20 cellular contexts compared by ENCODE assay signal in genomic region chr4:84639143-84639542, GRCh38.
"Had no signal": no experiment of that assay in that cellular context is flagged by ENCODE, and none has a peak within 500 bp of the region (broad histone marks: within the 10 kb centered on the region; RNA-seq: fewer than 3 reads in every experiment).

No MANE protein-coding gene starts in this region.

- H3K9me3 ChIP-seq: ascending aorta, colonic mucosa, prostate gland, tibial nerve, uterus had no signal

- H3K36me3 ChIP-seq: ascending aorta, colonic mucosa, neural progenitor cell, prostate gland, tibial nerve, uterus had no signal

- H3K4me2 ChIP-seq: neural progenitor cell had no signal

- H3K27me3 ChIP-seq: ascending aorta, colonic mucosa, neural progenitor cell, tibial nerve, uterus had no signal

- H2AFZ ChIP-seq: neural progenitor cell had no signal

- H3K9me3 Mint-ChIP-seq: activated CD4-positive, alpha-beta T cell treated with anti-CD3 and anti-CD28 coated beads, Interleukin-2, amount 10 ng/mL, durations not matched to agents 7 days and 5 days; activated naive CD4-positive, alpha-beta T cell treated with anti-CD3 and anti-CD28 coated beads, Interleukin-2, amount 50 U/mL, for 24 hours; central memory CD8-positive, alpha-beta T cell; neural progenitor cell; stimulated activated naive CD8-positive, alpha-beta T cell treated with anti-CD3 and anti-CD28 coated beads, Interleukin-15, Interleukin-2, amounts not matched to agents 100 ng/mL and 50 ng/mL, for 24 hours had no signal

- H3K27ac Mint-ChIP-seq: activated CD4-positive, alpha-beta T cell treated with anti-CD3 and anti-CD28 coated beads, Interleukin-2, amount 10 ng/mL, durations not matched to agents 7 days and 5 days; activated naive CD4-positive, alpha-beta T cell treated with anti-CD3 and anti-CD28 coated beads, Interleukin-2, amount 50 U/mL, for 24 hours; naive thymus-derived CD4-positive, alpha-beta T cell; neural progenitor cell; stimulated activated naive CD8-positive, alpha-beta T cell treated with anti-CD3 and anti-CD28 coated beads, Interleukin-15, Interleukin-2, amounts not matched to agents 100 ng/mL and 50 ng/mL, for 24 hours had no signal

- H3K4me1 ChIP-seq: ascending aorta, colonic mucosa, prostate gland, tibial nerve, uterus had no signal

- H3K4me3 Mint-ChIP-seq: activated CD4-positive, alpha-beta T cell treated with anti-CD3 and anti-CD28 coated beads, Interleukin-2, amount 10 ng/mL, durations not matched to agents 7 days and 5 days; activated naive CD4-positive, alpha-beta T cell treated with anti-CD3 and anti-CD28 coated beads, Interleukin-2, amount 50 U/mL, for 24 hours; central memory CD8-positive, alpha-beta T cell; naive thymus-derived CD4-positive, alpha-beta T cell; neural progenitor cell; stimulated activated naive CD8-positive, alpha-beta T cell treated with anti-CD3 and anti-CD28 coated beads, Interleukin-15, Interleukin-2, amounts not matched to agents 100 ng/mL and 50 ng/mL, for 24 hours had no signal

- H3K4me1 Mint-ChIP-seq: activated CD4-positive, alpha-beta T cell treated with anti-CD3 and anti-CD28 coated beads, Interleukin-2, amount 10 ng/mL, durations not matched to agents 7 days and 5 days; activated naive CD4-positive, alpha-beta T cell treated with anti-CD3 and anti-CD28 coated beads, Interleukin-2, amount 50 U/mL, for 24 hours; central memory CD8-positive, alpha-beta T cell; naive thymus-derived CD4-positive, alpha-beta T cell had no signal

- H3K27me3 Mint-ChIP-seq: activated CD4-positive, alpha-beta T cell treated with anti-CD3 and anti-CD28 coated beads, Interleukin-2, amount 10 ng/mL, durations not matched to agents 7 days and 5 days; activated naive CD4-positive, alpha-beta T cell treated with anti-CD3 and anti-CD28 coated beads, Interleukin-2, amount 50 U/mL, for 24 hours; central memory CD8-positive, alpha-beta T cell; naive thymus-derived CD4-positive, alpha-beta T cell; stimulated activated naive CD8-positive, alpha-beta T cell treated with anti-CD3 and anti-CD28 coated beads, Interleukin-15, Interleukin-2, amounts not matched to agents 100 ng/mL and 50 ng/mL, for 24 hours had no signal

- H3K4me3 ChIP-seq: ascending aorta, colonic mucosa, neural progenitor cell, prostate gland, skin epidermis, tibial nerve, uterus had no signal

- DNase-seq: activated CD4-positive, alpha-beta T cell treated with anti-CD3 and anti-CD28 coated beads, Interleukin-2, amount 10 ng/mL, durations not matched to agents 7 days and 5 days; activated CD8-positive, alpha-beta memory T cell treated with anti-CD3 and anti-CD28 coated beads for 24 hours; activated CD8-positive, alpha-beta memory T cell treated with anti-CD3 and anti-CD28 coated beads, Interleukin-2, amount 50 U/mL, for 48 hours; activated effector memory CD4-positive, alpha-beta T cell treated with Interleukin-2 at 50 U/mL for 16 hours; activated T-cell treated with anti-CD3 and anti-CD28 coated beads, Interleukin-2, amount 50 U/mL, for 48 hours; colonic mucosa; erythroblast; head of caudate nucleus; left ventricle myocardium superior; naive thymus-derived CD4-positive, alpha-beta T cell; right cardiac atrium; uterus had no signal

- ATAC-seq: left ventricle myocardium superior; naive thymus-derived CD4-positive, alpha-beta T cell; right cardiac atrium had no signal

- H3K27ac ChIP-seq: ascending aorta, colonic mucosa, neural progenitor cell, prostate gland, skin epidermis, tibial nerve, uterus had no signal
